21 cellular contexts compared by ENCODE assay signal in genomic region chr2:169093535-169093934, GRCh38. TPM values are rescaled to one million over a fixed set of nuclear protein-coding genes. Genes with fewer than 3 reads are reported as not detected.
DNase-seq lines count a peak whose midpoint lies in the region; ATAC-seq and TF ChIP-seq lines count a peak whose summit lies in the region.
"Had no signal": no experiment of that assay in that cellular context is flagged by ENCODE, and none has a peak within 500 bp of the region (broad histone marks: within the 10 kb centered on the region; RNA-seq: fewer than 3 reads in every experiment).

No MANE protein-coding gene starts in this region.

- intact Hi-C loops in PC-9 (cut with micrococcal nuclease; ENCODE audit: unreplicated experiment) = loop anchor here (5.0 kb wide), 1 partner anchor 56 kb away; no protein-coding TSS in a partner anchor
- intact Hi-C loops in transverse colon (cut with DNase I; ENCODE audit: low total_unique reads) = no loop called here

- no peak overlapping the region for H2AFZ ChIP-seq in PC-9

- peak; percentile 3 for DNase-seq in EH (ENCODE audit: low read depth)
- DNase-seq in PC-9 = no peak
- DNase-seq in glomerular visceral epithelial cell (ENCODE audit: extremely low spot score) = peak; percentile 9
- no peak for DNase-seq in transverse colon
- no peak for DNase-seq in COLO668 (lab: John Stamatoyannopoulos, UW; ENCODE audit: unreplicated experiment)
- no peak for DNase-seq in NCI-H2196 (lab: John Stamatoyannopoulos, UW; ENCODE audit: unreplicated experiment)
- DNase-seq: BE2C, GOT3, HCEC 1CT, KG1, NCI-H1105, NCI-H146, NCI-H2029, NCI-H226, NCI-H510A treated with DMSO at 0.1 percent for 48 hours, NCI-H748 treated with DMSO at 0.1 percent for 48 hours had no signal

- H3K36me3 ChIP-seq in PC-9 (ENCODE audit: low read depth) (no peaks in the 10 kb centered on the region), transverse colon (no peaks in the 10 kb centered on the region)
- H3K36me3 ChIP-seq: BE2C had no signal

- ATAC-seq in HG02610 (IDR thresholded peaks at IDR 0.05; ENCODE audit: unreplicated experiment) (peak; percentile 32), HG03045 (IDR thresholded peaks at IDR 0.05; ENCODE audit: unreplicated experiment) (no peak)
- ATAC-seq: A549, HepG2, Panc1 had no signal

- H3F3A ChIP-seq in PC-9 (ENCODE audit: insufficient read depth, low read depth) = peaks cover 31% of the 10 kb centered on the region

- no peak for TF ChIP-seq CTCF in PC-9 (conservative IDR thresholded peaks at IDR 0.05)
- no peak for TF ChIP-seq CTCF in transverse colon (IDR thresholded peaks at IDR 0.05)

- H3K27ac ChIP-seq in PC-9 (0 out of 2 replicates have a peak overlapping the region, but pooled peaks have one; percentile 91), transverse colon (peak overlapping the region in 1 of 4 donors; percentile 57)

- POLR2A ChIA-PET in PC-9 (lab: Charles Lee; ENCODE audit: unreplicated experiment) = interaction anchor here (0.6 kb wide), 1 partner anchor 723 kb away, joined by 3 read pairs; no protein-coding TSS in a partner anchor

- 60 to 63% methylated on average over 1 to 2 of the region's 2 CpGs for WGBS in transverse colon (ENCODE audit: low coverage in 1 of 2), 2 donors

- H3K4me2 ChIP-seq in PC-9 = no peak overlapping the region
- H3K4me2 ChIP-seq: A549 had no signal

- no peak for TF ChIP-seq POLR2A in transverse colon (IDR thresholded peaks at IDR 0.05)

- H3K9me2 ChIP-seq in PC-9 (ENCODE audit: insufficient read depth) = no peaks in the 10 kb centered on the region

- peaks cover 64% of the 10 kb centered on the region for H3K4me1 ChIP-seq in PC-9 (replicated peaks; ENCODE audit: insufficient read depth)
- peaks cover 13 to 38% (median 26%) of the 10 kb centered on the region in 4 donors for H3K4me1 ChIP-seq in transverse colon
- H3K4me1 ChIP-seq: BE2C had no signal

- no peak overlapping the region for H3K4me3 ChIP-seq in PC-9
- H3K4me3 ChIP-seq in transverse colon = no peak overlapping the region
- H3K4me3 ChIP-seq: A549 had no signal

- in situ Hi-C loops in transverse colon (cut with MboI; ENCODE audit: low pct_ligation_motif_present in 1 of 4, low pct_unique_long_range_greater_than_20kb in 1 of 4, low sequenced_read_pairs in 3 of 4) = no loop called here

- TF ChIP-seq EP300 in transverse colon (IDR thresholded peaks at IDR 0.05; ENCODE audit: low read depth) = no peak

- CTCF ChIA-PET in PC-9 (lab: Charles Lee) = no interaction called here

- H3K9me3 ChIP-seq in PC-9 (ENCODE audit: insufficient read depth, low read depth) (no peaks in the 10 kb centered on the region; the same call in 1 of the 2 replicates), transverse colon (no peaks in the 10 kb centered on the region)
- H3K9me3 ChIP-seq: A549, BE2C had no signal

- no peaks in the 10 kb centered on the region for H3K27me3 ChIP-seq in PC-9 (ENCODE audit: insufficient read depth, low read depth)
- no peaks in the 10 kb centered on the region for H3K27me3 ChIP-seq in transverse colon
- H3K27me3 ChIP-seq: BE2C had no signal

- H3K79me2 ChIP-seq in PC-9 (ENCODE audit: low read depth) = no peaks in the 10 kb centered on the region

- no TSS peak for BruUV-seq in PC-9 (replicated peaks; lab: Mats Ljungman, UMichigan)

- H4K20me1 ChIP-seq in PC-9 (ENCODE audit: insufficient read depth) = no peaks in the 10 kb centered on the region

RNA-seq across cellular contexts. Expression of gene DHRS9, which starts 24.2 kb away (rescaled TPM):
- not detected in 2 replicates for total RNA-seq in PC-9 (2021)
- total RNA-seq in transverse colon = 100 to 1,000 TPM in 3 of 4 donors, 10 to 100 TPM in 1; 20.9 to 257 (median 153) TPM
- total RNA-seq: HepG2 had no signal

Comparison
In these comparisons a context has a peak if more than half of its experiments do, and no peak if none do; other contexts are left out.
1. DNase-seq: peak in EH (single experiment) and glomerular visceral epithelial cell (single experiment); none in PC-9 (0 of 2), transverse colon (single experiment), COLO668 (single experiment) and NCI-H2196 (single experiment).
2. RNA of gene DHRS9, which starts 24.2 kb away (total RNA-seq): 20.9 to 257 TPM in transverse colon; not detected in PC-9; every median in the first group is over 10 times any median in the second.